Comparison of ENCODE assay signal across 16 cellular contexts in the genomic region with DNA sequence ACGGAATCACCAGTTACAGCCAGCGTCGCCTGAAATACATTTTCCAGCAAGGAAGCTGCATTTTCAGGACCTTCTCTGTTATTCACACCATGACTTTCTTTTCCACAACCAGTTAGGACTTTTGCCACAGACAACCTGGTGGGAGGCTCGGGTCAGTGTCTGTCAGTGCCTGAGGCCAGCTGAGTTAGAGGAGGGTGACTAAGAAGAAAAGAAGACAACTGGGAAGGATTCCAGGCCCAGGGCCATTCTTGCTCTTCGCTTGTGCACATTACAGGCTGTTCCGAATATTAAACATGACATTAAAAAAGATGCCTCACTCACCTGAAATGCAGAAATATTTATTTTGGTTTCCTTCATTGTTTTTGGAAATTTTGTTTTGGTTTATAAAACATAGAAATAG. TPM values are rescaled to one million over a fixed set of nuclear protein-coding genes. Genes with fewer than 3 reads are reported as not detected.
DNase-seq lines count a peak whose midpoint lies in the region; ATAC-seq, FAIRE-seq and TF ChIP-seq lines count a peak whose summit lies in the region.
"Had no signal": no experiment of that assay in that cellular context is flagged by ENCODE, and none has a peak within 500 bp of the region (broad histone marks: within the 10 kb centered on the region; RNA-seq: fewer than 3 reads in every experiment).

No MANE protein-coding gene starts in this region.

- WGBS in IMR-90 (ENCODE audit: extremely low coverage in 2 of 2, insufficient read length in 1 of 2), 2 experiments = no CpG with 5 or more reads among the region's 6 CpGs
- WGBS in heart left ventricle, 4 donors = 62 to 73% (median 71%) methylated on average over 6 of the region's 6 CpGs

- H2BK120ac ChIP-seq in IMR-90 (ENCODE audit: low read depth, low read length) = no peak overlapping the region

- no peaks in the 10 kb centered on the region for H3K27me3 ChIP-seq in IMR-90 (ENCODE audit: control insufficient read depth, insufficient read depth, low read length)
- H3K27me3 ChIP-seq in breast epithelium = no peaks in the 10 kb centered on the region
- H3K27me3 ChIP-seq in heart left ventricle = no peaks in the 10 kb centered on the region
- no peaks in the 10 kb centered on the region for H3K27me3 ChIP-seq in skeletal muscle satellite cell (ENCODE audit: control insufficient read depth, insufficient read depth, low read length)
- H3K27me3 ChIP-seq: stomach had no signal

- no peak overlapping the region for H3K27ac Mint-ChIP-seq in immature natural killer cell
- H3K27ac Mint-ChIP-seq: activated T-cell treated with anti-CD3 and anti-CD28 coated beads, Interleukin-2, amount 50 U/mL, for 72 hours; endodermal cell; T-cell had no signal

- H3K4me3 ChIP-seq in IMR-90 (ENCODE audit: insufficient read depth, low read depth, low read length) (no peak overlapping the region), breast epithelium (no peak overlapping the region), heart left ventricle (no peak overlapping the region), skeletal muscle satellite cell (ENCODE audit: low read length) (no peak overlapping the region)
- H3K4me3 ChIP-seq: stomach had no signal

- no peak for TF ChIP-seq RAD21 in IMR-90 (IDR thresholded peaks at IDR 0.05; ENCODE audit: low read length)

- H3K9ac ChIP-seq in IMR-90 (ENCODE audit: low read depth, low read length) (no peak overlapping the region), skeletal muscle satellite cell (ENCODE audit: low read depth, low read length) (no peak overlapping the region)

- H4K91ac ChIP-seq in IMR-90 (ENCODE audit: insufficient read depth, low read depth, low read length) = no peak overlapping the region

- CTCF ChIA-PET in IMR-90 (lab: Yijun Ruan, JAX) = no interaction called here

- no peak overlapping the region for H3K56ac ChIP-seq in IMR-90 (ENCODE audit: extremely low read depth, insufficient read depth, low read length)

- H3K36me3 Mint-ChIP-seq in immature natural killer cell = peaks cover 14 to 55% (median 32%) of the 10 kb centered on the region in 3 donors

- no peaks in the 10 kb centered on the region for H4K20me1 ChIP-seq in IMR-90 (ENCODE audit: insufficient read depth, low read length)

- no peak overlapping the region for H4K8ac ChIP-seq in IMR-90 (ENCODE audit: low read depth in 2 of 2, low read length in 2 of 2)

- intact Hi-C loops in IMR-90 (cut with micrococcal nuclease) = no loop called here
- intact Hi-C loops in breast epithelium (cut with DNase I; ENCODE audit: low total_unique reads) = no loop called here
- intact Hi-C loops in heart left ventricle (cut with DNase I) = loop anchor here in 2 of 10 donors (5.0 to 10.0 kb wide), 2 partner anchors 62 to 150 kb away; no protein-coding TSS in a partner anchor
- intact Hi-C loops in head of caudate nucleus (cut with DNase I) = no loop called here

- H3K4me1 ChIP-seq in IMR-90 (ENCODE audit: control insufficient read depth, insufficient read depth, low read length) (peaks cover 4% of the 10 kb centered on the region; the same call in 1 of the 2 replicates), breast epithelium (no peaks in the 10 kb centered on the region), heart left ventricle (peaks cover 4 to 54% (median 41%) of the 10 kb centered on the region in 12 donors), skeletal muscle satellite cell (ENCODE audit: control insufficient read depth, insufficient read depth, low read length) (peaks cover 18% of the 10 kb centered on the region)
- H3K4me1 ChIP-seq: stomach had no signal

- H2AFZ ChIP-seq in IMR-90 (replicated peaks; ENCODE audit: low read length, poor library complexity) = no peak overlapping the region

- ATAC-seq in IMR-90 (ENCODE audit: low read depth) (peak; percentile 82), heart left ventricle (peak in 3 of 4 donors; percentile 62 to 74 (median 68))
- ATAC-seq: activated T-cell treated with anti-CD3 and anti-CD28 coated beads, Interleukin-2, amount 50 U/mL, for 72 hours; T-cell had no signal

- no peak for FAIRE-seq in frontal cortex (lab: Jason Lieb, UNC)

- H3K4me2 ChIP-seq in IMR-90 (ENCODE audit: low read depth, low read length) (no peak overlapping the region), skeletal muscle satellite cell (ENCODE audit: low read length) (peak overlapping the region; percentile 25)

- no peak overlapping the region for H2AK9ac ChIP-seq in IMR-90 (replicated peaks; ENCODE audit: low read depth, low read length, poor library complexity)

- H3K18ac ChIP-seq in IMR-90 (ENCODE audit: low read depth, low read length) = no peak overlapping the region

- no TSS peak for BruUV-seq in IMR-90 (replicated peaks; lab: Mats Ljungman, UMichigan)

- H4K5ac ChIP-seq in IMR-90 (ENCODE audit: low read depth, low read length) = no peak overlapping the region

- no peak for TF ChIP-seq POLR2A in IMR-90 (IDR thresholded peaks at IDR 0.05; ENCODE audit: low read depth, low read length)
- TF ChIP-seq POLR2A in breast epithelium (IDR thresholded peaks at IDR 0.05) = no peak
- TF ChIP-seq POLR2A in heart left ventricle (IDR thresholded peaks at IDR 0.05) = no peak

- H3K23ac ChIP-seq in IMR-90 (ENCODE audit: low read depth, low read length) = no peak overlapping the region

- no peak overlapping the region for H3K4me3 Mint-ChIP-seq in immature natural killer cell
- H3K4me3 Mint-ChIP-seq: activated T-cell treated with anti-CD3 and anti-CD28 coated beads, Interleukin-2, amount 50 U/mL, for 72 hours; CD4-positive, CD25-positive, alpha-beta regulatory T cell; endodermal cell; T-cell had no signal

- no peaks in the 10 kb centered on the region for H3K9me1 ChIP-seq in IMR-90 (ENCODE audit: insufficient read depth, low read length)

- H3K4ac ChIP-seq in IMR-90 (ENCODE audit: low read depth, low read length) = no peak overlapping the region

- dilution Hi-C loops in IMR-90 (cut with HindIII; ENCODE audit: low sequenced_read_pairs, unreplicated experiment) = no loop called here

- H3K14ac ChIP-seq in IMR-90 (replicated peaks; ENCODE audit: low read depth, low read length) = no peak overlapping the region

- H2BK15ac ChIP-seq in IMR-90 (ENCODE audit: low read depth, low read length) = no peak overlapping the region

- H3K4me1 Mint-ChIP-seq in immature natural killer cell = no peaks in the 10 kb centered on the region
- H3K4me1 Mint-ChIP-seq: T-cell had no signal

- DNase-seq in IMR-90 (peak; percentile 63), breast epithelium (ENCODE audit: low spot score in 2 of 2) (peak in 1 of 2 donors; percentile 40), heart left ventricle (peak in 2 of 5 donors; percentile 50 to 83), immature natural killer cell (no peak), CD1c-positive myeloid dendritic cell (ENCODE audit: extremely low spot score) (no peak), head of caudate nucleus (no peak), frontal cortex (ENCODE audit: low spot score in 2 of 2) (no peak)
- DNase-seq: activated CD4-positive, alpha-beta T cell treated with anti-CD3 and anti-CD28 coated beads for 48 hours; activated T-cell treated with anti-CD3 and anti-CD28 coated beads, Interleukin-2, amount 50 U/mL, for 72 hours; anterior cingulate cortex; CD4-positive, CD25-positive, alpha-beta regulatory T cell; endodermal cell; GF-D8; stomach; T-cell had no signal

- in situ Hi-C loops in IMR-90 (cut with MboI; ENCODE audit: low sequenced_read_pairs) = no loop called here

- H3K9me3 Mint-ChIP-seq in immature natural killer cell = no peaks in the 10 kb centered on the region
- H3K9me3 Mint-ChIP-seq: CD4-positive, CD25-positive, alpha-beta regulatory T cell; endodermal cell; T-cell had no signal

- peaks cover 0 to 6% (median 6%) of the 10 kb centered on the region in 3 donors for H3K27me3 Mint-ChIP-seq in immature natural killer cell (ENCODE audit: low read depth in 3 of 3)
- H3K27me3 Mint-ChIP-seq: T-cell had no signal

- no peak for TF ChIP-seq CTCF in IMR-90 (conservative IDR thresholded peaks at IDR 0.05; ENCODE audit: low read depth, low read length)
- TF ChIP-seq CTCF in breast epithelium (IDR thresholded peaks at IDR 0.05) = no peak
- no peak for TF ChIP-seq CTCF in heart left ventricle (IDR thresholded peaks at IDR 0.05)

- H2AK5ac ChIP-seq in IMR-90 (ENCODE audit: low read depth, low read length) = no peak overlapping the region

- H3K27ac ChIP-seq in IMR-90 (ENCODE audit: insufficient read depth, low read length) (no peak overlapping the region), breast epithelium (peak overlapping the region; percentile 30 to 75), heart left ventricle (peak overlapping the region in 11 of 12 donors; percentile 44 to 76 (median 66))

- H2BK5ac ChIP-seq in IMR-90 (ENCODE audit: low read depth, low read length, poor library complexity, severe bottlenecking) = no peak overlapping the region

- H3K79me1 ChIP-seq in IMR-90 (ENCODE audit: low read depth in 1 of 2, low read length in 2 of 2) = no peaks in the 10 kb centered on the region

- H3K36me3 ChIP-seq in IMR-90 (ENCODE audit: control insufficient read depth, insufficient read depth, low read length) (peaks cover 4% of the 10 kb centered on the region), breast epithelium (no peaks in the 10 kb centered on the region), heart left ventricle (peaks cover 0 to 57% (median 24%) of the 10 kb centered on the region in 9 donors), skeletal muscle satellite cell (ENCODE audit: insufficient read depth, low read length) (peaks cover 12% of the 10 kb centered on the region)

- no peak overlapping the region for H2BK20ac ChIP-seq in IMR-90 (ENCODE audit: low read depth, low read length)

- POLR2A ChIA-PET in IMR-90 (lab: Charles Lee; ENCODE audit: unreplicated experiment) = no interaction called here

- H3K9me3 ChIP-seq in IMR-90 (ENCODE audit: control insufficient read depth, insufficient read depth, low read length) (no peaks in the 10 kb centered on the region), breast epithelium (no peaks in the 10 kb centered on the region), heart left ventricle (no peaks in the 10 kb centered on the region), skeletal muscle satellite cell (replicated peaks; ENCODE audit: low read length) (no peaks in the 10 kb centered on the region)
- H3K9me3 ChIP-seq: stomach had no signal

RNA-seq across cellular contexts. Expression of gene CENPU, which starts 21.4 kb away (rescaled TPM):
- total RNA-seq in IMR-90 (2012; rRNA removed) (13.6 and 26.7 TPM in 2 replicates), breast epithelium (1 to 10 TPM; 2.2 to 4.3 (median 2.6) TPM), heart left ventricle (1 to 10 TPM in 6 of 9 donors, under 1 TPM in 3; 0.36 to 7.1 (median 1.3) TPM), frontal cortex (6.1 TPM)
- polyA plus RNA-seq in IMR-90 (2012; rRNA removed) (12.0 and 14.6 TPM in 2 replicates), heart left ventricle (1 to 10 TPM; 1.0 to 1.2 TPM), immature natural killer cell (1 to 10 TPM; 3.4 to 7.2 (median 7.1) TPM)
- 0.98 and 1.5 TPM in 2 replicates for polyA plus RNA-seq in IMR-90 (2012; cell fraction: cytosol; rRNA removed)
- 0.63 and 7.0 TPM in 2 replicates for polyA plus RNA-seq in IMR-90 (2012; cell fraction: nucleus; rRNA removed; ENCODE audit: low replicate concordance)
- 9.6 TPM in 2 replicates for total RNA-seq in skeletal muscle satellite cell (2012; rRNA removed)
